ENCODE assay signal across 1 cellular context in genomic region chr16:69097425-69097824, GRCh38.
TF ChIP-seq lines count a peak whose summit lies in the region.

No MANE protein-coding gene starts in this region.

TF ChIP-seq in SK-N-SH treated with all-trans-retinoic acid at 6 μM for 48 hours, 23 proteins besides CTCF, POLR2A, EP300 and RAD21 (continued from another document):
- TF ChIP-seq TSHZ2 (CRISPR knock-in tag; IDR thresholded peaks at IDR 0.05) (no peak), SNAI2 (CRISPR knock-in tag; IDR thresholded peaks at IDR 0.05) (no peak), RARB (CRISPR knock-in tag; IDR thresholded peaks at IDR 0.05) (no peak), OSR1 (CRISPR knock-in tag; IDR thresholded peaks at IDR 0.05) (no peak), ISL1 (CRISPR knock-in tag; IDR thresholded peaks at IDR 0.05) (no peak), GLIS3 (CRISPR knock-in tag; IDR thresholded peaks at IDR 0.05) (no peak), ZNF8 (CRISPR knock-in tag; IDR thresholded peaks at IDR 0.05) (no peak), TOX (CRISPR knock-in tag; IDR thresholded peaks at IDR 0.05; ENCODE audit: borderline replicate concordance) (no peak)
